14 cellular contexts compared by ENCODE assay signal in genomic region chr13:100543872-100544602, GRCh38. TPM values are rescaled to one million over a fixed set of nuclear protein-coding genes. Genes with fewer than 3 reads are reported as not detected.
DNase-seq lines count a peak whose midpoint lies in the region; ATAC-seq lines count a peak whose summit lies in the region.
"Had no signal": no experiment of that assay in that cellular context is flagged by ENCODE, and none has a peak within 500 bp of the region (broad histone marks: within the 10 kb centered on the region; RNA-seq: fewer than 3 reads in every experiment).

No MANE protein-coding gene starts in this region.

- intact Hi-C loops in left cardiac atrium (cut with DNase I): no loop called here
- intact Hi-C loops in Right ventricle myocardium superior (cut with DNase I): no loop called here

- H3K27me3 ChIP-seq in neuronal stem cell (ENCODE audit: control insufficient read depth in 3 of 3, insufficient read depth in 3 of 3, low read depth in 1 of 3, low read length in 3 of 3): no peaks in the 10 kb centered on the region

- ATAC-seq in left cardiac atrium: peak in 1 of 2 donors; percentile 34
- no peak for ATAC-seq in Right ventricle myocardium superior (ENCODE audit: poor library complexity)
- no peak for ATAC-seq in GM19397 (IDR thresholded peaks at IDR 0.05; ENCODE audit: unreplicated experiment)
- ATAC-seq in HG02763 (IDR thresholded peaks at IDR 0.05; ENCODE audit: unreplicated experiment): no peak
- ATAC-seq in GM18502 (IDR thresholded peaks at IDR 0.05; ENCODE audit: poor library complexity, unreplicated experiment): no peak
- ATAC-seq: activated CD4-positive, CD25-positive, alpha-beta regulatory T cell treated with anti-CD3 and anti-CD28 coated beads, Interleukin-2, amount 50 U/mL, for 24 hours; T-cell had no signal

- no peak overlapping the region for H2BK5ac ChIP-seq in neuronal stem cell (ENCODE audit: low read length)

- H3K4ac ChIP-seq in neuronal stem cell (ENCODE audit: low read length): no peak overlapping the region

- H3K4me1 ChIP-seq in neuronal stem cell (ENCODE audit: control insufficient read depth in 2 of 2, insufficient read depth in 1 of 2, low read depth in 1 of 2, low read length in 2 of 2): peaks cover 0 to 3% of the 10 kb centered on the region in 2 donors

- H3K23ac ChIP-seq in neuronal stem cell (ENCODE audit: low read depth, low read length, poor library complexity): no peak overlapping the region

- H2BK120ac ChIP-seq in neuronal stem cell (ENCODE audit: low read depth, low read length): no peak overlapping the region

- H2BK15ac ChIP-seq in neuronal stem cell (ENCODE audit: low read length): no peak overlapping the region

- H2AK5ac ChIP-seq in neuronal stem cell (ENCODE audit: low read depth, low read length): peak overlapping the region; percentile 9

- H3K79me1 ChIP-seq in neuronal stem cell (ENCODE audit: low read depth, low read length): no peaks in the 10 kb centered on the region

- no peak overlapping the region for H3K27ac ChIP-seq in neuronal stem cell (replicated peaks; ENCODE audit: low read length)
- H3K27ac ChIP-seq: PC-9 had no signal

- H2BK12ac ChIP-seq in neuronal stem cell (ENCODE audit: low read length): no peak overlapping the region

- H4K8ac ChIP-seq in neuronal stem cell (ENCODE audit: low read depth, low read length): no peak overlapping the region

- DNase-seq in left cardiac atrium: peak; percentile 31
- no peak for DNase-seq in Right ventricle myocardium superior
- peak; percentile 33 for DNase-seq in glomerular endothelial cell (ENCODE audit: extremely low read depth, low read depth, low spot score)
- DNase-seq in neuronal stem cell (ENCODE audit: low spot score): no peak
- DNase-seq in NCI-H526 treated with DMSO at 0.1 percent for 48 hours (lab: John Stamatoyannopoulos, UW): no peak
- DNase-seq: activated naive CD8-positive, alpha-beta T cell treated with anti-CD3 and anti-CD28 coated beads, Interleukin-2, amount 10 ng/mL, durations not matched to agents 7 days and 5 days; GOT3; NCI-H524; PC-9; T-cell had no signal

- no peak overlapping the region for H4K91ac ChIP-seq in neuronal stem cell (ENCODE audit: low read depth, low read length, poor library complexity)

- no peaks in the 10 kb centered on the region for H3K9me3 ChIP-seq in neuronal stem cell (replicated peaks in 1 of 2; ENCODE audit: control insufficient read depth in 2 of 2, insufficient read depth in 1 of 2, low read depth in 1 of 2, low read length in 2 of 2)

- no peak overlapping the region for H3K18ac ChIP-seq in neuronal stem cell (ENCODE audit: low read length)

- no CpG with 5 or more reads among the region's 26 CpGs for WGBS in neuronal stem cell (ENCODE audit: extremely low coverage in 2 of 2, insufficient read length in 2 of 2, insufficient replicate concordance in 1 of 2), 2 donors

- H3K4me3 ChIP-seq in neuronal stem cell (ENCODE audit: low read length in 2 of 2): no peak overlapping the region
- H3K4me3 ChIP-seq: PC-9 had no signal

- no peak overlapping the region for H2AFZ ChIP-seq in neuronal stem cell (ENCODE audit: low read length)
- H2AFZ ChIP-seq: PC-9 had no signal

- H3K36me3 ChIP-seq in neuronal stem cell (replicated peaks in 1 of 2; ENCODE audit: control insufficient read depth in 2 of 2, insufficient read depth in 2 of 2, low read length in 2 of 2): no peaks in the 10 kb centered on the region

- H3K9ac ChIP-seq in neuronal stem cell (ENCODE audit: low read depth, low read length, poor library complexity): no peak overlapping the region

- no peak overlapping the region for H3K14ac ChIP-seq in neuronal stem cell (ENCODE audit: low read length)

- no peak overlapping the region for H3K4me2 ChIP-seq in neuronal stem cell (ENCODE audit: insufficient read depth, low read length, poor library complexity, severe bottlenecking)
- H3K4me2 ChIP-seq: PC-9 had no signal

RNA-seq across cellular contexts. Expression of gene GGACT, which starts 44.6 kb away (rescaled TPM):
- total RNA-seq in left cardiac atrium (1 to 10 TPM; 1.9 to 2.7 TPM), Right ventricle myocardium superior (1.8 TPM), glomerular endothelial cell (6.4 and 7.3 TPM in 2 replicates)
- 3.7 TPM for polyA plus RNA-seq in neuronal stem cell (2013, experiment 1 of 2)
- 3.4 TPM for polyA plus RNA-seq in neuronal stem cell (2013, experiment 2 of 2)

Comparison
In these comparisons a context has a peak if more than half of its experiments do, and no peak if none do; other contexts are left out.
1. DNase-seq: peak in left cardiac atrium (single experiment) and glomerular endothelial cell (single experiment); none in Right ventricle myocardium superior (single experiment), neuronal stem cell (single experiment) and NCI-H526 treated with DMSO at 0.1 percent for 48 hours (single experiment).